In genomic region chr13:102033719-102034446, GRCh38 we compare ENCODE assay signal across 18 cellular contexts.
DNase-seq lines count a peak whose midpoint lies in the region; ATAC-seq and TF ChIP-seq lines count a peak whose summit lies in the region.
"Had no signal": no experiment of that assay in that cellular context is flagged by ENCODE, and none has a peak within 500 bp of the region (broad histone marks: within the 10 kb centered on the region; RNA-seq: fewer than 3 reads in every experiment).

No MANE protein-coding gene starts in this region.

- in situ Hi-C loops in Caki2 (cut with HindIII; ENCODE audit: low pct_unique_long_range_greater_than_20kb, low sequenced_read_pairs) = no loop called here

- ATAC-seq in GM18502 (IDR thresholded peaks at IDR 0.05; ENCODE audit: poor library complexity, unreplicated experiment) = no peak
- ATAC-seq: left lung had no signal

- no peaks in the 10 kb centered on the region for H3K36me3 Mint-ChIP-seq in activated CD4-positive, alpha-beta memory T cell treated with anti-CD3 and anti-CD28 coated beads for 36 hours

- H3K27me3 ChIP-seq in sigmoid colon = no peaks in the 10 kb centered on the region
- H3K27me3 ChIP-seq: left lung, ovary, vagina had no signal

- no peaks in the 10 kb centered on the region for H3K9me3 Mint-ChIP-seq in activated CD4-positive, alpha-beta memory T cell treated with anti-CD3 and anti-CD28 coated beads for 36 hours
- H3K9me3 Mint-ChIP-seq: activated CD4-positive, alpha-beta T cell treated with anti-CD3 and anti-CD28 coated beads, Interleukin-2, amount 10 ng/mL, durations not matched to agents 24 days and 14 days had no signal

- no peaks in the 10 kb centered on the region for H3K9me3 ChIP-seq in sigmoid colon
- H3K9me3 ChIP-seq: left lung, ovary, vagina had no signal

- intact Hi-C loops in activated CD4-positive, alpha-beta memory T cell treated with anti-CD3 and anti-CD28 coated beads for 36 hours (cut with micrococcal nuclease) = no loop called here
- intact Hi-C loops in sigmoid colon (cut with DNase I) = no loop called here

- no peak overlapping the region for H3K27ac Mint-ChIP-seq in activated CD4-positive, alpha-beta memory T cell treated with anti-CD3 and anti-CD28 coated beads for 36 hours
- H3K27ac Mint-ChIP-seq: activated CD4-positive, alpha-beta T cell treated with anti-CD3 and anti-CD28 coated beads, Interleukin-2, amount 10 ng/mL, durations not matched to agents 24 days and 14 days had no signal

- CTCF ChIA-PET in activated CD4-positive, alpha-beta memory T cell treated with anti-CD3 and anti-CD28 coated beads for 36 hours (lab: Charles Lee) = no interaction called here

- WGBS in sigmoid colon, 2 donors = 84 to 88% methylated on average over 7 of the region's 7 CpGs

- no peak overlapping the region for H3K27ac ChIP-seq in sigmoid colon
- H3K27ac ChIP-seq: left lung, ovary, vagina had no signal

- H3K27me3 Mint-ChIP-seq in activated CD4-positive, alpha-beta memory T cell treated with anti-CD3 and anti-CD28 coated beads for 36 hours = peaks cover 1% of the 10 kb centered on the region
- H3K27me3 Mint-ChIP-seq: activated CD4-positive, alpha-beta T cell treated with anti-CD3 and anti-CD28 coated beads, Interleukin-2, amount 10 ng/mL, durations not matched to agents 24 days and 14 days had no signal

- POLR2A ChIA-PET in activated CD4-positive, alpha-beta memory T cell treated with anti-CD3 and anti-CD28 coated beads for 36 hours (lab: Charles Lee) = no interaction called here

- no peak overlapping the region for H3K4me3 Mint-ChIP-seq in activated CD4-positive, alpha-beta memory T cell treated with anti-CD3 and anti-CD28 coated beads for 36 hours
- H3K4me3 Mint-ChIP-seq: activated CD4-positive, alpha-beta T cell treated with anti-CD3 and anti-CD28 coated beads, Interleukin-2, amount 10 ng/mL, durations not matched to agents 24 days and 14 days had no signal

- peak; percentile 74 for DNase-seq in Caki2 (ENCODE audit: low read depth)
- peak; percentile 83 for DNase-seq in NCI-H146 treated with DMSO at 0.1 percent for 48 hours (lab: John Stamatoyannopoulos, UW; ENCODE audit: unreplicated experiment)
- DNase-seq in NCI-H510A (lab: John Stamatoyannopoulos, UW) = peak; percentile 18
- peak; percentile 71 for DNase-seq in left kidney (ENCODE audit: low read depth, low spot score)
- no peak for DNase-seq in activated CD4-positive, alpha-beta memory T cell treated with anti-CD3 and anti-CD28 coated beads for 36 hours
- no peak for DNase-seq in sigmoid colon
- DNase-seq in NK-92 treated with Interleukin-12 subunit alpha and Interleukin-12 subunit beta, amount 100 ng/mL, for 24 hours (lab: John Stamatoyannopoulos, UW) = no peak
- DNase-seq: activated CD4-positive, alpha-beta T cell treated with anti-CD3 and anti-CD28 coated beads, Interleukin-2, amount 10 ng/mL, durations not matched to agents 24 days and 14 days; activated naive CD4-positive, alpha-beta T cell treated with Interleukin-2 at 50 U/mL for 16 hours; foreskin melanocyte; IMR-90; left lung; MM.1S; ovary; RPMI8226; stimulated activated CD4-positive, alpha-beta T cell treated with anti-CD3 and anti-CD28 coated beads, Interleukin-2, amount 100 ng/mL, for 48 hours had no signal

- H3K4me3 ChIP-seq in sigmoid colon = no peak overlapping the region
- H3K4me3 ChIP-seq: left lung, ovary, vagina had no signal

- H3K36me3 ChIP-seq in sigmoid colon = no peaks in the 10 kb centered on the region
- H3K36me3 ChIP-seq: left lung, ovary, vagina had no signal

- TF ChIP-seq CTCF in sigmoid colon (IDR thresholded peaks at IDR 0.05) = no peak

- no peak for TF ChIP-seq POLR2A in sigmoid colon (IDR thresholded peaks at IDR 0.05)

- peaks cover 0 to 2% (median under 1%) of the 10 kb centered on the region in 4 donors for H3K4me1 ChIP-seq in sigmoid colon
- H3K4me1 ChIP-seq: left lung, vagina had no signal

- H3K4me1 Mint-ChIP-seq in activated CD4-positive, alpha-beta memory T cell treated with anti-CD3 and anti-CD28 coated beads for 36 hours (ENCODE audit: low read depth) = no peaks in the 10 kb centered on the region
- H3K4me1 Mint-ChIP-seq: activated CD4-positive, alpha-beta T cell treated with anti-CD3 and anti-CD28 coated beads, Interleukin-2, amount 10 ng/mL, durations not matched to agents 24 days and 14 days had no signal

- no peak for TF ChIP-seq EP300 in sigmoid colon (IDR thresholded peaks at IDR 0.05)

Comparison
In these comparisons a context has a peak if more than half of its experiments do, and no peak if none do; other contexts are left out.
1. DNase-seq: peak in Caki2 (single experiment), NCI-H146 treated with DMSO at 0.1 percent for 48 hours (single experiment), NCI-H510A (single experiment) and left kidney (single experiment); none in activated CD4-positive, alpha-beta memory T cell treated with anti-CD3 and anti-CD28 coated beads for 36 hours (single experiment), sigmoid colon (single experiment) and NK-92 treated with Interleukin-12 subunit alpha and Interleukin-12 subunit beta, amount 100 ng/mL, for 24 hours (single experiment).